19 cellular contexts compared by ENCODE assay signal in genomic region chr15:94838281-94838680, GRCh38.
DNase-seq lines count a peak whose midpoint lies in the region; ATAC-seq and TF ChIP-seq lines count a peak whose summit lies in the region.
"Had no signal": no experiment of that assay in that cellular context is flagged by ENCODE, and none has a peak within 500 bp of the region (broad histone marks: within the 10 kb centered on the region; RNA-seq: fewer than 3 reads in every experiment).

No MANE protein-coding gene starts in this region.

- intact Hi-C loops in mammary epithelial cell (cut with micrococcal nuclease): no loop called here
- intact Hi-C loops in breast epithelium (cut with DNase I; ENCODE audit: low total_unique reads): no loop called here
- intact Hi-C loops in tibial artery (cut with DNase I; ENCODE audit: low total_unique reads): loop anchor here (10.0 kb wide), 1 partner anchor 87 kb away; no protein-coding TSS in a partner anchor
- intact Hi-C loops in left ventricle myocardium superior (cut with micrococcal nuclease): no loop called here

- no peaks in the 10 kb centered on the region for H3K79me1 ChIP-seq in mesendoderm (ENCODE audit: low read length)

- H3K4ac ChIP-seq in mesendoderm (ENCODE audit: low read depth, low read length): no peak overlapping the region

- no TSS peak for BruUV-seq in mammary epithelial cell (replicated peaks; lab: Mats Ljungman, UMichigan)

- no peak overlapping the region for H3K23ac ChIP-seq in mesendoderm (ENCODE audit: low read length)

- H3K79me2 ChIP-seq in mammary epithelial cell (ENCODE audit: insufficient read depth, low read length) (no peaks in the 10 kb centered on the region), mesendoderm (ENCODE audit: control insufficient read depth, insufficient read depth, low read length) (no peaks in the 10 kb centered on the region), neural cell (replicated peaks; ENCODE audit: insufficient read depth, low read length) (no peaks in the 10 kb centered on the region)

- no peak overlapping the region for H4K5ac ChIP-seq in mesendoderm (ENCODE audit: low read length)

- H4K20me1 ChIP-seq in mammary epithelial cell (ENCODE audit: insufficient read depth, low read length): no peaks in the 10 kb centered on the region
- H4K20me1 ChIP-seq in neural cell (ENCODE audit: insufficient read depth): no peaks in the 10 kb centered on the region
- H4K20me1 ChIP-seq: BLaER1 had no signal

- no peaks in the 10 kb centered on the region for H3K9me2 ChIP-seq in neural cell (ENCODE audit: insufficient read depth, low read length)

- dilution Hi-C loops in mammary epithelial cell (cut with HindIII; ENCODE audit: low sequenced_read_pairs): no loop called here

- no peaks in the 10 kb centered on the region for H3F3A ChIP-seq in neural cell (ENCODE audit: insufficient read depth, low read length, poor library complexity, severe bottlenecking)

- H3K56ac ChIP-seq in mesendoderm (ENCODE audit: low read length): no peak overlapping the region

- H3K36me3 ChIP-seq in mammary epithelial cell (ENCODE audit: insufficient read depth, low read length): no peaks in the 10 kb centered on the region
- no peaks in the 10 kb centered on the region for H3K36me3 ChIP-seq in breast epithelium
- H3K36me3 ChIP-seq in mesendoderm (ENCODE audit: control insufficient read depth, insufficient read depth, low read length): no peaks in the 10 kb centered on the region
- no peaks in the 10 kb centered on the region for H3K36me3 ChIP-seq in neural cell (ENCODE audit: insufficient read depth, low read length)
- no peaks in the 10 kb centered on the region for H3K36me3 ChIP-seq in tibial artery
- H3K36me3 ChIP-seq: BLaER1, HAP-1 had no signal

- H3K4me2 ChIP-seq in mammary epithelial cell (ENCODE audit: insufficient read depth, low read depth, low read length): no peak overlapping the region
- H3K4me2 ChIP-seq in mesendoderm (ENCODE audit: low read length): no peak overlapping the region
- H3K4me2 ChIP-seq in neural cell (ENCODE audit: low read length): no peak overlapping the region
- H3K4me2 ChIP-seq: BLaER1 had no signal

- TF ChIP-seq CTCF in mammary epithelial cell (conservative IDR thresholded peaks at IDR 0.05 in 1 of 2, IDR thresholded peaks at IDR 0.05 in 1 of 2; ENCODE audit: extremely low read depth in 1 of 2, insufficient read depth in 1 of 2, low read depth in 1 of 2, low read length in 2 of 2): no peak
- TF ChIP-seq CTCF in breast epithelium (IDR thresholded peaks at IDR 0.05): no peak
- TF ChIP-seq CTCF in neural cell (IDR thresholded peaks at IDR 0.05; ENCODE audit: poor library complexity, severe bottlenecking): no peak
- TF ChIP-seq CTCF in tibial artery (IDR thresholded peaks at IDR 0.05): no peak

- H3K27ac ChIP-seq in mammary epithelial cell (ENCODE audit: insufficient read depth, low read depth, low read length) (no peak overlapping the region), breast epithelium (no peak overlapping the region), mesendoderm (ENCODE audit: low read depth, low read length) (no peak overlapping the region), neural cell (ENCODE audit: low read length) (no peak overlapping the region), tibial artery (peak overlapping the region; percentile 86 to 89)
- H3K27ac ChIP-seq: 22Rv1, BLaER1, C4-2B had no signal

- TF ChIP-seq POLR2A in breast epithelium (IDR thresholded peaks at IDR 0.05): no peak

- CTCF ChIA-PET in mammary epithelial cell (lab: Charles Lee; ENCODE audit: low non-redundant PET): no interaction called here

- 45% methylated on average over 1 of the region's 1 CpG for WGBS in mammary epithelial cell (ENCODE audit: low coverage, missing lambda C conversion rate)
- no CpG with 5 or more reads among the region's 1 CpG for WGBS in mesendoderm (ENCODE audit: extremely low coverage, insufficient coverage, low lambda C conversion rate)

- no peak for TF ChIP-seq RAD21 in neural cell (conservative IDR thresholded peaks at IDR 0.05)

- in situ Hi-C loops in mammary epithelial cell (cut with MboI; ENCODE audit: low sequenced_read_pairs in 2 of 2): no loop called here

- no peak overlapping the region for H4K8ac ChIP-seq in mesendoderm (ENCODE audit: low read depth, low read length)

- H3K9me3 ChIP-seq in mammary epithelial cell (replicated peaks; ENCODE audit: insufficient read depth, low read length): no peaks in the 10 kb centered on the region
- H3K9me3 ChIP-seq in breast epithelium: peaks cover 15 to 17% of the 10 kb centered on the region in 2 donors
- no peaks in the 10 kb centered on the region for H3K9me3 ChIP-seq in neural cell (ENCODE audit: low read length)
- H3K9me3 ChIP-seq in tibial artery: no peaks in the 10 kb centered on the region
- H3K9me3 ChIP-seq: HAP-1 had no signal

- no peak overlapping the region for H2BK120ac ChIP-seq in mesendoderm (ENCODE audit: low read depth, low read length)

- H2BK5ac ChIP-seq in mesendoderm (ENCODE audit: low read length): peak overlapping the region; percentile 43

- no peak overlapping the region for H2AK5ac ChIP-seq in mesendoderm (ENCODE audit: low read length)

- H3K9ac ChIP-seq in mammary epithelial cell (ENCODE audit: insufficient read depth, low read length): no peak overlapping the region
- no peak overlapping the region for H3K9ac ChIP-seq in mesendoderm (ENCODE audit: low read length)
- H3K9ac ChIP-seq in neural cell (ENCODE audit: low read length): no peak overlapping the region
- H3K9ac ChIP-seq: BLaER1 had no signal

- peak; percentile 70 for TF ChIP-seq EP300 in neural cell (conservative IDR thresholded peaks at IDR 0.05; ENCODE audit: poor library complexity, severe bottlenecking)

- H3K4me3 ChIP-seq in mammary epithelial cell (replicated peaks in 1 of 3; ENCODE audit: insufficient read depth in 1 of 3, low read depth in 2 of 3, low read length in 3 of 3): no peak overlapping the region
- no peak overlapping the region for H3K4me3 ChIP-seq in breast epithelium
- no peak overlapping the region for H3K4me3 ChIP-seq in mesendoderm (ENCODE audit: low read length)
- no peak overlapping the region for H3K4me3 ChIP-seq in neural cell (ENCODE audit: low read length)
- no peak overlapping the region for H3K4me3 ChIP-seq in tibial artery
- H3K4me3 ChIP-seq: BLaER1, HAP-1 had no signal

- no peak overlapping the region for H3K18ac ChIP-seq in mesendoderm (ENCODE audit: low read length)

- H3K27me3 ChIP-seq in mammary epithelial cell (ENCODE audit: insufficient read depth, low read length) (no peaks in the 10 kb centered on the region), breast epithelium (no peaks in the 10 kb centered on the region), mesendoderm (ENCODE audit: insufficient read depth, low read length, poor library complexity) (no peaks in the 10 kb centered on the region), neural cell (ENCODE audit: insufficient read depth, low read depth, low read length) (peaks cover 4% of the 10 kb centered on the region), tibial artery (no peaks in the 10 kb centered on the region)
- H3K27me3 ChIP-seq: BLaER1 had no signal

- peaks cover 6% of the 10 kb centered on the region for H3K4me1 ChIP-seq in mammary epithelial cell (ENCODE audit: insufficient read depth, low read length)
- no peaks in the 10 kb centered on the region for H3K4me1 ChIP-seq in breast epithelium
- H3K4me1 ChIP-seq in mesendoderm (ENCODE audit: control insufficient read depth, low read depth, low read length): no peaks in the 10 kb centered on the region
- peaks cover 0 to 51% (median 23%) of the 10 kb centered on the region in 4 donors for H3K4me1 ChIP-seq in tibial artery
- H3K4me1 ChIP-seq: BLaER1, HAP-1 had no signal

- no peak for DNase-seq in mammary epithelial cell
- no peak for DNase-seq in breast epithelium (ENCODE audit: low spot score in 2 of 2)
- no peak for DNase-seq in mesendoderm
- no peak for DNase-seq in tibial artery
- no peak for DNase-seq in HUDEP-2 (lab: John Stamatoyannopoulos, UW; ENCODE audit: unreplicated experiment in 76 of 76)
- no peak for DNase-seq in left ventricle myocardium superior
- DNase-seq: Caco-2; CD4-positive, CD25-positive, alpha-beta regulatory T cell; CD8-positive, alpha-beta T cell; DMS153; DND-41; GOT3; HFFc6 had no signal

- ATAC-seq in HG03097 (IDR thresholded peaks at IDR 0.05; ENCODE audit: low FRiP score, unreplicated experiment): no peak
- ATAC-seq in left ventricle myocardium superior: no peak
- ATAC-seq: CD8-positive, alpha-beta T cell had no signal

- no peak overlapping the region for H2BK15ac ChIP-seq in mesendoderm (replicated peaks; ENCODE audit: low read depth)

- H2AFZ ChIP-seq in mammary epithelial cell (ENCODE audit: low read depth, low read length) (peak overlapping the region; percentile 62), neural cell (ENCODE audit: low read depth, low read length) (no peak overlapping the region)

TF ChIP-seq in neural cell, 6 proteins besides CTCF, POLR2A, EP300 and RAD21:
- TF ChIP-seq SMC3 (conservative IDR thresholded peaks at IDR 0.05; ENCODE audit: poor library complexity) (no peak), POLR2AphosphoS5 (IDR thresholded peaks at IDR 0.05) (peak; percentile 66), REST (IDR thresholded peaks at IDR 0.05; ENCODE audit: borderline replicate concordance) (peak; percentile 83)

Comparison
In these comparisons a context has a peak if more than half of its experiments do, and no peak if none do; other contexts are left out.
1. H3K27ac ChIP-seq: peak in tibial artery (2 of 2); none in mammary epithelial cell (single experiment), breast epithelium (0 of 2), mesendoderm (single experiment) and neural cell (single experiment).